Comparison of ENCODE assay signal across 12 cellular contexts in genomic region chr11:31799036-31799793, GRCh38. TPM values are rescaled to one million over a fixed set of nuclear protein-coding genes. Genes with fewer than 3 reads are reported as not detected.
A peak's percentile ranks its signal among the peaks of the same experiment; 100 is the strongest.
DNase-seq lines count a peak whose midpoint lies in the region; ATAC-seq and TF ChIP-seq lines count a peak whose summit lies in the region.
"Had no signal": no experiment of that assay in that cellular context is flagged by ENCODE, and none has a peak within 500 bp of the region (broad histone marks: within the 10 kb centered on the region; RNA-seq: fewer than 3 reads in every experiment).

No MANE protein-coding gene starts in this region.

- no peak overlapping the region for H2AFZ ChIP-seq in PC-3 (ENCODE audit: low read length)

- H4K20me1 ChIP-seq in PC-3 (ENCODE audit: low read length) = no peaks in the 10 kb centered on the region

- H3K27ac ChIP-seq in cingulate gyrus (ENCODE audit: low read depth, low read length) (peak overlapping the region; percentile 76), PC-3 (ENCODE audit: low read length) (no peak overlapping the region)

- peaks cover 100% of the 10 kb centered on the region for H3K27me3 Mint-ChIP-seq in nephron (ENCODE audit: low read depth)
- H3K27me3 Mint-ChIP-seq in stimulated activated memory B cell treated with anti-CD40 and anti-IgM and Interleukin-4, amounts not matched to agents 10 μg/mL and 1 μg/mL and 100 μg/mL, for 72 hours = peaks cover 84% of the 10 kb centered on the region

- peaks cover 4% of the 10 kb centered on the region for H3K9me3 Mint-ChIP-seq in nephron
- peaks cover 14% of the 10 kb centered on the region for H3K9me3 Mint-ChIP-seq in stimulated activated memory B cell treated with anti-CD40 and anti-IgM and Interleukin-4, amounts not matched to agents 10 μg/mL and 1 μg/mL and 100 μg/mL, for 72 hours

- H3K9me3 ChIP-seq in PC-3 (ENCODE audit: low read length) = no peaks in the 10 kb centered on the region

- CTCF ChIA-PET in PC-3 (lab: Charles Lee) = no interaction called here

- H3K27me3 ChIP-seq in GM06990 (replicated peaks; ENCODE audit: control insufficient read depth, insufficient read depth, low read length) (peaks cover 11% of the 10 kb centered on the region), PC-3 (ENCODE audit: low read length) (no peaks in the 10 kb centered on the region)

- H3K9ac ChIP-seq in PC-3 (ENCODE audit: low read length) = no peak overlapping the region

- H3K4me1 ChIP-seq in PC-3 (ENCODE audit: insufficient read depth, low read length) = no peaks in the 10 kb centered on the region

- no peaks in the 10 kb centered on the region for H3K9me2 ChIP-seq in PC-3 (replicated peaks; ENCODE audit: low read length)

- DNase-seq in GM06990 (ENCODE audit: extremely low read depth, insufficient read length) (no peak), COLO829 (ENCODE audit: low spot score) (no peak), PC-3 (no peak)
- DNase-seq: activated B cell treated with CpG ODN at 0.5 μM for 24 hours; effector CD4-positive, alpha-beta T cell; hypothalamus; NCI-H2107 had no signal

- peak overlapping the region; percentile 23 for H3K4me3 ChIP-seq in GM06990 (replicated peaks; ENCODE audit: low read depth, low read length)
- H3K4me3 ChIP-seq in PC-3 (ENCODE audit: low read length) = no peak overlapping the region

- no peak for TF ChIP-seq CTCF in GM06990 (IDR thresholded peaks at IDR 0.05; ENCODE audit: insufficient read depth, low read length, poor library complexity, severe bottlenecking)
- TF ChIP-seq CTCF in nephron (IDR thresholded peaks at IDR 0.05; ENCODE audit: unreplicated experiment in 3 of 3) = no peak
- no peak for TF ChIP-seq CTCF in PC-3 (conservative IDR thresholded peaks at IDR 0.05; ENCODE audit: low read depth, low read length)

- H3K4me1 Mint-ChIP-seq in nephron = peaks cover 37% of the 10 kb centered on the region
- peaks cover 31% of the 10 kb centered on the region for H3K4me1 Mint-ChIP-seq in stimulated activated memory B cell treated with anti-CD40 and anti-IgM and Interleukin-4, amounts not matched to agents 10 μg/mL and 1 μg/mL and 100 μg/mL, for 72 hours

- no peaks in the 10 kb centered on the region for H3F3A ChIP-seq in PC-3 (ENCODE audit: low read length, unreplicated experiment)

- ATAC-seq in HG02759 (IDR thresholded peaks at IDR 0.05; ENCODE audit: unreplicated experiment) (peak; percentile 12), PC-3 (no peak)
- no peak for ATAC-seq in stimulated activated memory B cell treated with anti-CD40 and anti-IgM and Interleukin-4, amounts not matched to agents 10 μg/mL and 1 μg/mL and 100 μg/mL, for 72 hours
- ATAC-seq in activated CD4-positive, CD25-positive, alpha-beta regulatory T cell treated with anti-CD3 and anti-CD28 coated beads, Interleukin-2, amount 50 U/mL, for 24 hours = no peak

- H3K36me3 ChIP-seq in GM06990 (ENCODE audit: control insufficient read depth, insufficient read depth, low read length) (no peaks in the 10 kb centered on the region), PC-3 (ENCODE audit: low read depth, low read length) (no peaks in the 10 kb centered on the region)

- no peaks in the 10 kb centered on the region for H3K36me3 Mint-ChIP-seq in nephron (ENCODE audit: low read depth)
- peaks cover 5% of the 10 kb centered on the region for H3K36me3 Mint-ChIP-seq in stimulated activated memory B cell treated with anti-CD40 and anti-IgM and Interleukin-4, amounts not matched to agents 10 μg/mL and 1 μg/mL and 100 μg/mL, for 72 hours

- peak overlapping the region; percentile 57 to 59 (median 58) for H3K4me3 Mint-ChIP-seq in nephron
- no peak overlapping the region for H3K4me3 Mint-ChIP-seq in stimulated activated memory B cell treated with anti-CD40 and anti-IgM and Interleukin-4, amounts not matched to agents 10 μg/mL and 1 μg/mL and 100 μg/mL, for 72 hours

- no peak overlapping the region for H3K27ac Mint-ChIP-seq in nephron
- H3K27ac Mint-ChIP-seq in stimulated activated memory B cell treated with anti-CD40 and anti-IgM and Interleukin-4, amounts not matched to agents 10 μg/mL and 1 μg/mL and 100 μg/mL, for 72 hours = no peak overlapping the region
- H3K27ac Mint-ChIP-seq: activated B cell treated with CpG ODN at 0.5 μM for 24 hours had no signal

- no peaks in the 10 kb centered on the region for H3K79me2 ChIP-seq in PC-3 (ENCODE audit: low read length)

- intact Hi-C loops in PC-3 (cut with micrococcal nuclease) = no loop called here

- POLR2A ChIA-PET in PC-3 (lab: Charles Lee; ENCODE audit: unreplicated experiment) = no interaction called here

- no TSS peak for BruUV-seq in PC-3 (replicated peaks; lab: Mats Ljungman, UMichigan)

- H3K4me2 ChIP-seq in PC-3 (ENCODE audit: low read length) = no peak overlapping the region

RNA-seq across cellular contexts. Expression of gene PAX6, which starts 11.9 kb away (rescaled TPM):
- total RNA-seq in PC-3 (2014; rRNA removed) = 14.6 and 25.7 TPM in 2 replicates
- total RNA-seq: activated B cell treated with CpG ODN at 0.5 μM for 24 hours had no signal
